ENCODE assay signal across 16 cellular contexts in the genomic region with DNA sequence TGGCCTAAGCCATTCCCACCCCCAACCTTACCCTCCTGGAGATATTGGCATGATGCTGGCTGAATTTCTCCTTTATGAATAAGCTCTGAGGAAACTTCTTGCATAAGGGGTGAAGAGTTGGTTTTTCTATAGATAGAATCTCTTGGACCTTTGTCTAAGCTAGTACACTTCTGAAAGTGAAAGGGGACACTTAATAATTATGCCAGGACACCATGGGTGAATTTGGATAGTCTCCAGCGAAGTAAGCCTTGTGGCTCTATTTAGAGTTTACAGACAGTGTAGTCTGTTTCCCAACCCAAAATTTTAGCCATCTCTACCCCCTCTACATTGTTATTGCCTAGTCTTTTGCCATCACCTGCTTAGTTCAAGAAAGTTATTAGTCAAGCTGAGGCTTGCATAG. TPM values are rescaled to one million over a fixed set of nuclear protein-coding genes. Genes with fewer than 3 reads are reported as not detected.
DNase-seq lines count a peak whose midpoint lies in the region; ATAC-seq and TF ChIP-seq lines count a peak whose summit lies in the region.
"Had no signal": no experiment of that assay in that cellular context is flagged by ENCODE, and none has a peak within 500 bp of the region (broad histone marks: within the 10 kb centered on the region; RNA-seq: fewer than 3 reads in every experiment).

No MANE protein-coding gene starts in this region.

- no peak overlapping the region for H4K5ac ChIP-seq in mesendoderm (ENCODE audit: low read length)

- peak; percentile 79 for DNase-seq in MV-4-11 (lab: John Stamatoyannopoulos, UW)
- no peak for DNase-seq in mesendoderm
- DNase-seq in left cardiac atrium: no peak
- DNase-seq in GM13976 (ENCODE audit: low spot score): no peak
- DNase-seq: activated effector memory CD4-positive, alpha-beta T cell treated with Interleukin-2 at 50 U/mL for 16 hours; anterior cingulate cortex; DMS 273 treated with DMSO at 0.1 percent for 48 hours; occipital lobe; SJCRH30; stimulated activated CD4-positive, alpha-beta T cell treated with anti-CD3 and anti-CD28 coated beads, Interleukin-4, amount 100 ng/mL, for 1 hour had no signal

- H2BK120ac ChIP-seq in mesendoderm (ENCODE audit: low read depth, low read length): no peak overlapping the region

- H2AK5ac ChIP-seq in mesendoderm (ENCODE audit: low read length): no peak overlapping the region

- no peak overlapping the region for H3K4me3 ChIP-seq in mesendoderm (ENCODE audit: low read length)
- H3K4me3 ChIP-seq: K562, SJCRH30 had no signal

- no peak overlapping the region for H3K9ac ChIP-seq in mesendoderm (ENCODE audit: low read length)

- H3K4me2 ChIP-seq in mesendoderm (ENCODE audit: low read length): no peak overlapping the region

- in situ Hi-C loops in GM13976 (cut with MboI; ENCODE audit: low sequenced_read_pairs, unreplicated experiment): no loop called here

- no peak overlapping the region for H3K4ac ChIP-seq in mesendoderm (ENCODE audit: low read depth, low read length)

- no peak overlapping the region for H3K56ac ChIP-seq in mesendoderm (ENCODE audit: low read length)

- no peaks in the 10 kb centered on the region for H3K4me1 ChIP-seq in mesendoderm (ENCODE audit: control insufficient read depth, low read depth, low read length)

- H4K8ac ChIP-seq in mesendoderm (ENCODE audit: low read depth, low read length): no peak overlapping the region

- no peak overlapping the region for H3K27ac ChIP-seq in mesendoderm (ENCODE audit: low read depth, low read length)
- H3K27ac ChIP-seq: HL-60, SJCRH30 had no signal

- H3K36me3 ChIP-seq in mesendoderm (ENCODE audit: control insufficient read depth, insufficient read depth, low read length): no peaks in the 10 kb centered on the region
- H3K36me3 ChIP-seq: SJCRH30 had no signal

- ATAC-seq in GM18858 (IDR thresholded peaks at IDR 0.05; ENCODE audit: unreplicated experiment) (peak; percentile 25), HG02610 (IDR thresholded peaks at IDR 0.05; ENCODE audit: unreplicated experiment) (peak; percentile 30), left cardiac atrium (no peak), HG03280 (IDR thresholded peaks at IDR 0.05; ENCODE audit: unreplicated experiment) (no peak)
- ATAC-seq: activated CD4-positive, CD25-positive, alpha-beta regulatory T cell treated with anti-CD3 and anti-CD28 coated beads, Interleukin-2, amount 50 U/mL, for 24 hours; K562 had no signal

- TF ChIP-seq CTCF in GM13976 (IDR thresholded peaks at IDR 0.05; ENCODE audit: borderline replicate concordance, control extremely low read depth, extremely low read depth, insufficient read depth, missing control alignments): no peak

- H3K79me1 ChIP-seq in mesendoderm (ENCODE audit: low read length): no peaks in the 10 kb centered on the region

- no peak overlapping the region for H2BK5ac ChIP-seq in mesendoderm (ENCODE audit: low read length)

- H3K18ac ChIP-seq in mesendoderm (ENCODE audit: low read length): peak overlapping the region; percentile 28

- no peaks in the 10 kb centered on the region for H3K79me2 ChIP-seq in mesendoderm (ENCODE audit: control insufficient read depth, insufficient read depth, low read length)

- H3K27me3 ChIP-seq in mesendoderm (ENCODE audit: insufficient read depth, low read length, poor library complexity): no peaks in the 10 kb centered on the region
- H3K27me3 ChIP-seq: SJCRH30 had no signal

- H2BK15ac ChIP-seq in mesendoderm (replicated peaks; ENCODE audit: low read depth): no peak overlapping the region

- H3K23ac ChIP-seq in mesendoderm (ENCODE audit: low read length): no peak overlapping the region

- intact Hi-C loops in left cardiac atrium (cut with DNase I): no loop called here

- no CpG with 5 or more reads among the region's 1 CpG for WGBS in mesendoderm (ENCODE audit: extremely low coverage, insufficient coverage, low lambda C conversion rate)

RNA-seq across cellular contexts. Expression of a gene that starts 27.0 kb away (rescaled TPM):
- polyA plus RNA-seq in mesendoderm (2013, experiment 1 of 2): 6.6 TPM
- polyA plus RNA-seq in mesendoderm (2013, experiment 2 of 2): 6.2 TPM
- under 1 TPM in 1 of 2 donors, not detected in 1; 0.21 TPM for total RNA-seq in left cardiac atrium
- total RNA-seq: K562 had no signal

RNA-seq across cellular contexts. Expression of a gene that starts 36.6 kb away (rescaled TPM):
- 2.6 TPM for polyA plus RNA-seq in mesendoderm (2013, experiment 1 of 2)
- polyA plus RNA-seq in mesendoderm (2013, experiment 2 of 2): 2.6 TPM
- total RNA-seq in left cardiac atrium: 1 to 10 TPM; 4.7 to 6.0 TPM

Comparison
In these comparisons a context has a peak if more than half of its experiments do, and no peak if none do; other contexts are left out.
1. ATAC-seq: peak in GM18858 (single experiment) and HG02610 (single experiment); none in left cardiac atrium (0 of 2) and HG03280 (single experiment).